Comparison of ENCODE assay signal across 19 cellular contexts in the genomic region with DNA sequence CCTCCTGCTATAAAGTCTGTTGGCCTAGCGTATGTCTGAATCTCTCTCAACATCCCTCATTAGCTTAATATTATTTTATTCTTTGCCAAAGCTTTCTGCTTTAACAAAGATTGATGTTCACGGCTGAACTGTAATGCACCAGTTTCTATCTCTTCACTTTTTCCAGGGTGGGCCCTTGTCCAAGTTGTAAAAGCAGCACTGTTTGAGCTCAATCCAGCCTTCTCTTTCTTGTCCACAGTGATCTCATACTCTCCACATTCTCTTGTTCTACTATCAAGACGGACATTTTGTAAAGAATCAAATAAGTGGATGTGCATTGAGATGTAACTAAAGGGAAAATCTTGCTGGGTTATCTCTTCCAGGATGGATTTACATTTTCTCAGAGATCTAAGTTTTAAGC. TPM values are rescaled to one million over a fixed set of nuclear protein-coding genes. Genes with fewer than 3 reads are reported as not detected.
A peak's percentile ranks its signal among the peaks of the same experiment; 100 is the strongest.
DNase-seq lines count a peak whose midpoint lies in the region; ATAC-seq, FAIRE-seq and TF ChIP-seq lines count a peak whose summit lies in the region.
"Had no signal": no experiment of that assay in that cellular context is flagged by ENCODE, and none has a peak within 500 bp of the region (broad histone marks: within the 10 kb centered on the region; RNA-seq: fewer than 3 reads in every experiment).

No MANE protein-coding gene starts in this region.

- H3K9me3 Mint-ChIP-seq in HFFc6, result no peaks in the 10 kb centered on the region
- H3K9me3 Mint-ChIP-seq: CD8-positive, alpha-beta T cell had no signal

- intact Hi-C loops in uterus (cut with DNase I; ENCODE audit: low total_unique reads), result no loop called here

- DNase-seq in GM12891 (ENCODE audit: insufficient read length, low spot score), result no peak
- no peak for DNase-seq in GM19239 (ENCODE audit: insufficient read length, low spot score)
- peak; percentile 7 for DNase-seq in fibroblast of the aortic adventitia (ENCODE audit: low read depth)
- DNase-seq in uterus, result peak; percentile 27 to 40
- no peak for DNase-seq in HFFc6
- DNase-seq: CD8-positive, alpha-beta T cell; COR-L47; DMS153; DMS79 treated with DMSO at 0.1 percent for 48 hours; EL; GOT3; H9 had no signal

- no peak overlapping the region for H3K4me3 Mint-ChIP-seq in HFFc6
- H3K4me3 Mint-ChIP-seq: CD14-positive monocyte; CD8-positive, alpha-beta T cell; H9 had no signal

- H3K27me3 ChIP-seq in uterus, result no peaks in the 10 kb centered on the region

- H3K36me3 Mint-ChIP-seq in HFFc6 (ENCODE audit: low read depth), result no peaks in the 10 kb centered on the region
- H3K36me3 Mint-ChIP-seq: CD14-positive monocyte; CD8-positive, alpha-beta T cell had no signal

- FAIRE-seq in GM12891 (lab: Jason Lieb, UNC) (peak; percentile 13), GM19239 (lab: Jason Lieb, UNC) (peak; percentile 74)
- FAIRE-seq: D721Med, G401.6, GM12892 had no signal

- H3K9me3 ChIP-seq in uterus, result no peaks in the 10 kb centered on the region

- peak overlapping the region in 1 of 2 donors; percentile 34 for H3K27ac ChIP-seq in uterus
- H3K27ac ChIP-seq: HL-60 had no signal

- H3K27ac Mint-ChIP-seq in HFFc6, result no peak overlapping the region
- H3K27ac Mint-ChIP-seq: CD14-positive monocyte; CD8-positive, alpha-beta T cell; H9 had no signal

- TF ChIP-seq POLR2A in GM12891 (IDR thresholded peaks at IDR 0.05; ENCODE audit: low read depth, low read length) (no peak), uterus (IDR thresholded peaks at IDR 0.05) (no peak)

- TF ChIP-seq CTCF in fibroblast of the aortic adventitia (IDR thresholded peaks at IDR 0.05; ENCODE audit: insufficient read depth, low read length) (no peak), uterus (IDR thresholded peaks at IDR 0.05) (no peak), HFFc6 (IDR thresholded peaks at IDR 0.05) (no peak)

- no peak for ATAC-seq in HG03175 (IDR thresholded peaks at IDR 0.05; ENCODE audit: unreplicated experiment)
- ATAC-seq: CD8-positive, alpha-beta T cell had no signal

- H3K4me1 ChIP-seq in uterus, result no peaks in the 10 kb centered on the region

- H3K27me3 Mint-ChIP-seq in HFFc6 (ENCODE audit: insufficient read depth), result no peaks in the 10 kb centered on the region

- H3K36me3 ChIP-seq in uterus, result no peaks in the 10 kb centered on the region

- H3K4me3 ChIP-seq in fibroblast of the aortic adventitia (ENCODE audit: low read depth, low read length) (no peak overlapping the region), uterus (no peak overlapping the region)

- H3K4me1 Mint-ChIP-seq in HFFc6 (ENCODE audit: low read depth), result no peaks in the 10 kb centered on the region
- H3K4me1 Mint-ChIP-seq: CD14-positive monocyte, H9 had no signal

TF ChIP-seq in GM12891, 5 proteins besides CTCF, POLR2A, EP300 and RAD21:
- TF ChIP-seq TAF1 (IDR thresholded peaks at IDR 0.05; ENCODE audit: low read depth, low read length), result no peak
- no peak for TF ChIP-seq POLR2AphosphoS5 (IDR thresholded peaks at IDR 0.05; ENCODE audit: low read depth, low read length)
- no peak for TF ChIP-seq PAX5 (IDR thresholded peaks at IDR 0.05; ENCODE audit: insufficient read depth, low read length, severe bottlenecking)
- no peak for TF ChIP-seq SPI1 (IDR thresholded peaks at IDR 0.05; ENCODE audit: low read depth, low read length)
- no peak for TF ChIP-seq POU2F2 (IDR thresholded peaks at IDR 0.05; ENCODE audit: low read depth, low read length)
TF ChIP-seq in GM12891: peak in this region for 0.

RNA-seq across cellular contexts. Expression of a gene that starts 34.4 kb away (rescaled TPM):
- polyA plus RNA-seq in GM12891 (2012; ENCODE audit: low read depth, missing spikeins), result 0.18 TPM
- 0.27 TPM in 1 of 2 replicates, not detected in the other for total RNA-seq in fibroblast of the aortic adventitia (ENCODE audit: low replicate concordance)
- total RNA-seq in uterus, result 1 to 10 TPM in 1 of 4 donors, under 1 TPM in 2, not detected in 1; 0.41 to 1.0 (median 0.88) TPM
- under 1 TPM; 0.21 to 0.62 (median 0.44) TPM for total RNA-seq in HFFc6 (2021; fragmentation: NEBNext Ultra II Directional; extraction: Animal tissue kit (Norgen Biotek cat#: 25700))
- total RNA-seq: A673; CD8-positive, alpha-beta T cell; H9 had no signal
- polyA plus RNA-seq: CD14-positive monocyte had no signal

RNA-seq across cellular contexts. Expression of a gene that starts 54.0 kb away (rescaled TPM):
- polyA plus RNA-seq in GM12891 (2012; ENCODE audit: low read depth, missing spikeins), result not detected
- 1.3 and 1.7 TPM in 2 replicates for total RNA-seq in fibroblast of the aortic adventitia (ENCODE audit: low replicate concordance)
- 10 to 100 TPM in 1 of 4 donors, 1 to 10 TPM in 1, not detected in 2; 1.7 to 31.7 TPM for total RNA-seq in uterus
- total RNA-seq in HFFc6 (2021; fragmentation: NEBNext Ultra II Directional; extraction: Animal tissue kit (Norgen Biotek cat#: 25700)), result not detected
- total RNA-seq: CD8-positive, alpha-beta T cell had no signal
- polyA plus RNA-seq: CD14-positive monocyte had no signal

Comparison
In these comparisons a context has a peak if more than half of its experiments do, and no peak if none do; other contexts are left out.
1. DNase-seq: peak in fibroblast of the aortic adventitia (single experiment) and uterus (2 of 2); none in GM12891 (single experiment), GM19239 (single experiment) and HFFc6 (single experiment).